23 cellular contexts compared by ENCODE assay signal in the genomic region with DNA sequence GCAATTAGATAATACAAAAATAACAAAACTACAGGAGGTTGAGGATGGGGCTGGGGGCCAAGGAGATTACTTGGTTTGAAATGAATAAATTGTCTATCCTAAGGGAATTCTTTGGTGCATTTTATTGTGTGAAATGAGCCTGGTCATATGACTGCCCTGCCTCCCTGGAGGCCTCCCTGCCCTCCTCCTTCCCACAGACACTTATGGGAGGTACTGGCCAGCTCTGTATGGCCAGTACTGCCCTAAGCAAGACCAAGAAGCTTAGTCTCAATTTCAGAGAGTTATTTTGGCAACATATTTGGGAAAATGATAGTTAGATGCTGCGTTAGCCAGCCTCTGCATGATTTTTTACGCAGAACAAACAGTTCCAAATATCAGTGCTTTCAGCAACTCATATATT.
"Had no signal": no experiment of that assay in that cellular context is flagged by ENCODE, and none has a peak within 500 bp of the region (broad histone marks: within the 10 kb centered on the region; RNA-seq: fewer than 3 reads in every experiment).

No MANE protein-coding gene starts in this region.

- H3K9me3 ChIP-seq: stomach, suprapubic skin, testis, thoracic aorta, thyroid gland, tibial artery, tibial nerve, transverse colon, upper lobe of left lung, upper lobe of right lung, uterus, vagina had no signal

- H3K36me3 ChIP-seq: stomach, suprapubic skin, thoracic aorta, thyroid gland, tibial artery, tibial nerve, transverse colon, upper lobe of left lung, upper lobe of right lung, uterus, vagina had no signal

- H3K4me3 ChIP-seq: stomach, suprapubic skin, testis, thoracic aorta, thyroid gland, tibial artery, tibial nerve, transverse colon, upper lobe of left lung, upper lobe of right lung, uterus, vagina had no signal

- H3K4me1 ChIP-seq: tibial artery, upper lobe of right lung, uterus had no signal

- H3K27me3 ChIP-seq: stomach, suprapubic skin, testis, thyroid gland, tibial artery, tibial nerve, transverse colon, upper lobe of left lung, upper lobe of right lung, uterus, vagina had no signal

- DNase-seq: stimulated activated CD4-positive, alpha-beta T cell treated with anti-CD3 and anti-CD28 coated beads, Interleukin-2, amount 100 ng/mL, for 48 hours; stimulated activated CD4-positive, alpha-beta T cell treated with anti-CD3 and anti-CD28 coated beads, Interleukin-4, amount 100 ng/mL, for 1 hour; stimulated activated CD4-positive, alpha-beta T cell treated with anti-CD3 and anti-CD28 coated beads, Interleukin-4, amount 100 ng/mL, for 24 hours; stimulated activated CD4-positive, alpha-beta T cell treated with anti-CD3 and anti-CD28 coated beads, Interleukin-4, amount 100 ng/mL, for 4 hours; stimulated activated CD8-positive, alpha-beta memory T cell treated with anti-CD3 and anti-CD28 coated beads, Interleukin-4, amount 100 ng/mL, for 48 hours; stimulated activated naive B cell treated with anti-CD40 and anti-IgM and Interleukin-4, amounts not matched to agents 10 μg/mL and 1 μg/mL and 100 μg/mL, for 72 hours; stimulated activated naive CD4-positive, alpha-beta T cell; stimulated activated naive CD4-positive, alpha-beta T cell treated with Interleukin-2 at 50 U/mL for 16 hours; stimulated activated naive CD8-positive, alpha-beta T cell treated with anti-CD3 and anti-CD28 coated beads, Interleukin-15, amount 100 ng/mL, for 72 hours; stimulated activated naive CD8-positive, alpha-beta T cell treated with anti-CD3 and anti-CD28 coated beads, Interleukin-15, Interleukin-2, amounts not matched to agents 100 U/mL and 50 U/mL, for 24 hours; stomach; substantia nigra; testis; thyroid gland; tibial artery; transverse colon; upper lobe of left lung; upper lobe of right lung; uterus had no signal

- H3K27ac ChIP-seq: stomach, suprapubic skin, testis, thoracic aorta, thyroid gland, tibial artery, tibial nerve, transverse colon, upper lobe of left lung, upper lobe of right lung, uterus, vagina had no signal
